ENCODE assay signal across 3 cellular contexts in genomic region chr5:23221838-23222237, GRCh38.
"Had no signal": no experiment of that assay in that cellular context is flagged by ENCODE, and none has a peak within 500 bp of the region (broad histone marks: within the 10 kb centered on the region; RNA-seq: fewer than 3 reads in every experiment).

No MANE protein-coding gene starts in this region.

- ATAC-seq: GM12878 had no signal

- DNase-seq: GDM1, GF-D8 had no signal
